Comparison of ENCODE assay signal across 22 cellular contexts in genomic region chr5:11054014-11054413, GRCh38.
"Had no signal": no experiment of that assay in that cellular context is flagged by ENCODE, and none has a peak within 500 bp of the region (broad histone marks: within the 10 kb centered on the region; RNA-seq: fewer than 3 reads in every experiment).

No MANE protein-coding gene starts in this region.

- H3K27me3 ChIP-seq: hepatocyte, pancreas, right atrium auricular region, right lobe of liver, stomach, suprapubic skin, upper lobe of right lung had no signal

- DNase-seq: islet precursor cell; left ventricle myocardium inferior; naive thymus-derived CD8-positive, alpha-beta T cell; pancreas; psoas muscle; right lobe of liver; stimulated activated CD4-positive, alpha-beta T cell treated with anti-CD3 and anti-CD28 coated beads, Interleukin-12 subunit alpha, Interleukin-12 subunit beta, amount 100 ng/mL, for 4 hours; stimulated activated CD4-positive, alpha-beta T cell treated with anti-CD3 and anti-CD28 coated beads, Interleukin-15, amount 100 ng/mL, for 24 hours; stimulated activated CD4-positive, alpha-beta T cell treated with anti-CD3 and anti-CD28 coated beads, Interleukin-2, amount 100 ng/mL, for 24 hours; stimulated activated CD4-positive, alpha-beta T cell treated with anti-CD3 and anti-CD28 coated beads, Interleukin-4, amount 100 ng/mL, for 1 hour; stimulated activated naive B cell treated with anti-CD40 and anti-IgM and Interleukin-4, amounts not matched to agents 10 μg/mL and 1 μg/mL and 100 μg/mL, for 72 hours; stimulated activated naive CD8-positive, alpha-beta T cell treated with anti-CD3 and anti-CD28 coated beads, Interleukin-15, Interleukin-2, amounts not matched to agents 100 U/mL and 50 U/mL, for 24 hours; stomach; tibial artery; trophoblast cell; upper lobe of right lung had no signal

- H3K27ac ChIP-seq: hepatocyte, left ventricle myocardium inferior, pancreas, psoas muscle, right atrium auricular region, right lobe of liver, skin epidermis, stomach, suprapubic skin, thoracic aorta, tibial artery, upper lobe of right lung had no signal

- H3K4me1 ChIP-seq: left ventricle myocardium inferior, pancreas, psoas muscle, right atrium auricular region, right lobe of liver, stomach, suprapubic skin, tibial artery, upper lobe of right lung had no signal

- ATAC-seq: naive thymus-derived CD8-positive, alpha-beta T cell; pancreas; psoas muscle; right lobe of liver; stimulated activated naive B cell treated with anti-CD40 and anti-IgM and Interleukin-4, amounts not matched to agents 10 μg/mL and 1 μg/mL and 100 μg/mL, for 72 hours; stimulated activated naive CD8-positive, alpha-beta T cell treated with anti-CD3 and anti-CD28 coated beads, Interleukin-15, Interleukin-2, amounts not matched to agents 100 U/mL and 50 U/mL, for 24 hours; upper lobe of right lung had no signal

- H3K36me3 ChIP-seq: left ventricle myocardium inferior, pancreas, right atrium auricular region, right lobe of liver, stomach, suprapubic skin, thoracic aorta, tibial artery, upper lobe of right lung had no signal

- H3K4me3 ChIP-seq: hepatocyte, left ventricle myocardium inferior, lung, pancreas, psoas muscle, right atrium auricular region, right lobe of liver, skin epidermis, stomach, suprapubic skin, thoracic aorta, tibial artery, upper lobe of right lung had no signal

- H3K9me3 ChIP-seq: left ventricle myocardium inferior, pancreas, psoas muscle, right atrium auricular region, right lobe of liver, stomach, suprapubic skin, thoracic aorta, tibial artery, upper lobe of right lung had no signal
